Comparison of ENCODE assay signal across 25 cellular contexts in the genomic region with DNA sequence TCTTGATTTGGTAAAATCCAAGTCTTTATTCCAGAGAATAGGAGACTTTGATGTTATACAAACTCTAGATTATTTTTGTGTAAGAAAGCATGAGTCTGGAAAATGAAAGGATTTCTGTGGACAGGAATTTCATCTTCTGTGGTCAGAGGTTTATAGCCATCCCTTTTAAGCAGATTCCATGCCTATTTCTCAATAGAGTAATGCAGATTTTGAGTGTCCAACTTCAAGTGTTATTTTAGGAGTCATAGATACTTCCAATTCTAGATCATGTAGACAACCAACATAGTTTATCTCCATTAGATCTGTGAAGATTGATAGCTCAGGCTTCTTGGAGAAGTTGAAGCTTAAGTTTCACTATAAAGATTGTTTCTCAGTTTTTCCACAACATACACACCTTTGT.
A peak's percentile ranks its signal among the peaks of the same experiment; 100 is the strongest.
DNase-seq lines count a peak whose midpoint lies in the region; ATAC-seq, FAIRE-seq and TF ChIP-seq lines count a peak whose summit lies in the region.
"Had no signal": no experiment of that assay in that cellular context is flagged by ENCODE, and none has a peak within 500 bp of the region (broad histone marks: within the 10 kb centered on the region; RNA-seq: fewer than 3 reads in every experiment).

No MANE protein-coding gene starts in this region.

- no peak overlapping the region for H3K4me3 ChIP-seq in fibroblast of the aortic adventitia (ENCODE audit: low read depth, low read length)
- no peak overlapping the region for H3K4me3 ChIP-seq in skeletal muscle satellite cell (ENCODE audit: low read length)
- H3K4me3 ChIP-seq: Peyer's patch, right lobe of liver, thoracic aorta had no signal

- no peaks in the 10 kb centered on the region for H3K9me3 ChIP-seq in skeletal muscle satellite cell (replicated peaks; ENCODE audit: low read length)
- H3K9me3 ChIP-seq: Caco-2, Peyer's patch, right lobe of liver, thoracic aorta had no signal

- no peaks in the 10 kb centered on the region for H3K4me1 Mint-ChIP-seq in activated T-helper 17 cell treated with anti-CD3 and anti-CD28 coated beads, Interleukin-2, amount 50 U/mL, for 72 hours

- no peaks in the 10 kb centered on the region for H3K27me3 ChIP-seq in skeletal muscle satellite cell (ENCODE audit: control insufficient read depth, insufficient read depth, low read length)
- H3K27me3 ChIP-seq: Peyer's patch, right lobe of liver had no signal

- no peak for ATAC-seq in activated T-helper 17 cell treated with anti-CD3 and anti-CD28 coated beads, Interleukin-2, amount 50 U/mL, for 72 hours (replicated peaks)
- no peak for ATAC-seq in GM18519 (IDR thresholded peaks at IDR 0.05; ENCODE audit: low FRiP score, unreplicated experiment)
- ATAC-seq: left colon; natural killer cell treated with Interleukin-12 subunit alpha and Interleukin-12 subunit beta and Interleukin-15 and Interleukin-18, amount 100 ng/mL, for 72 hours had no signal

- H3K4me2 ChIP-seq in skeletal muscle satellite cell (ENCODE audit: low read length) = peak overlapping the region; percentile 17

- peak; percentile 70 for FAIRE-seq in RCC 7860 (lab: Jason Lieb, UNC)

- no peak overlapping the region for H3K4me3 Mint-ChIP-seq in activated T-helper 17 cell treated with anti-CD3 and anti-CD28 coated beads, Interleukin-2, amount 50 U/mL, for 72 hours
- H3K4me3 Mint-ChIP-seq: H9; natural killer cell treated with Interleukin-12 subunit alpha and Interleukin-12 subunit beta and Interleukin-15 and Interleukin-18, amount 100 ng/mL, for 72 hours; T-helper 2 cell treated with Interferon-gamma antibody and Interleukin-4, amounts not matched to agents 5 μg/mL and 100 μg/mL, for 36 hours had no signal

- DNase-seq in EH (ENCODE audit: low read depth) (peak; percentile 93), RCC 7860 (ENCODE audit: low spot score) (peak; percentile 37), fibroblast of the aortic adventitia (ENCODE audit: low read depth) (peak; percentile 12), NOMO-1 (lab: John Stamatoyannopoulos, UW; ENCODE audit: unreplicated experiment in 2 of 2) (no peak)
- DNase-seq: activated CD4-positive, alpha-beta T cell treated with anti-CD3 and anti-CD28 coated beads, Interleukin-2, amount 50 U/mL, for 4 hours; activated gamma-delta T cell treated with Interleukin-2 at 50 U/mL for 16 hours; amniotic stem cell; Caco-2; cerebellar nuclear complex; effector CD4-positive, alpha-beta T cell; erythroblast; H9; Kasumi-1; left colon; NCI-H1105 treated with DMSO at 0.1 percent for 48 hours; NCI-H2081 treated with DMSO at 0.1 percent for 48 hours; Peyer's patch; right lobe of liver had no signal

- no peaks in the 10 kb centered on the region for H3K9me3 Mint-ChIP-seq in activated T-helper 17 cell treated with anti-CD3 and anti-CD28 coated beads, Interleukin-2, amount 50 U/mL, for 72 hours
- H3K9me3 Mint-ChIP-seq: H9; natural killer cell treated with Interleukin-12 subunit alpha and Interleukin-12 subunit beta and Interleukin-15 and Interleukin-18, amount 100 ng/mL, for 72 hours; T-helper 2 cell treated with Interferon-gamma antibody and Interleukin-4, amounts not matched to agents 5 μg/mL and 100 μg/mL, for 36 hours had no signal

- H3K27me3 Mint-ChIP-seq in activated T-helper 17 cell treated with anti-CD3 and anti-CD28 coated beads, Interleukin-2, amount 50 U/mL, for 72 hours = no peaks in the 10 kb centered on the region
- H3K27me3 Mint-ChIP-seq: natural killer cell treated with Interleukin-12 subunit alpha and Interleukin-12 subunit beta and Interleukin-15 and Interleukin-18, amount 100 ng/mL, for 72 hours had no signal

- H3K27ac Mint-ChIP-seq in activated T-helper 17 cell treated with anti-CD3 and anti-CD28 coated beads, Interleukin-2, amount 50 U/mL, for 72 hours = no peak overlapping the region
- H3K27ac Mint-ChIP-seq: H9; natural killer cell treated with Interleukin-12 subunit alpha and Interleukin-12 subunit beta and Interleukin-15 and Interleukin-18, amount 100 ng/mL, for 72 hours; T-helper 2 cell treated with Interferon-gamma antibody and Interleukin-4, amounts not matched to agents 5 μg/mL and 100 μg/mL, for 36 hours had no signal

- H3K4me1 ChIP-seq in skeletal muscle satellite cell (ENCODE audit: control insufficient read depth, insufficient read depth, low read length) = peaks cover 19% of the 10 kb centered on the region
- H3K4me1 ChIP-seq: Caco-2, parathyroid adenoma, Peyer's patch, right lobe of liver had no signal

- peak overlapping the region; percentile 42 for H3K9ac ChIP-seq in skeletal muscle satellite cell (ENCODE audit: low read depth, low read length)
- H3K9ac ChIP-seq: parathyroid adenoma had no signal

- H3K36me3 Mint-ChIP-seq in activated T-helper 17 cell treated with anti-CD3 and anti-CD28 coated beads, Interleukin-2, amount 50 U/mL, for 72 hours (ENCODE audit: low read depth) = no peaks in the 10 kb centered on the region
- H3K36me3 Mint-ChIP-seq: natural killer cell treated with Interleukin-12 subunit alpha and Interleukin-12 subunit beta and Interleukin-15 and Interleukin-18, amount 100 ng/mL, for 72 hours had no signal

- no peak for TF ChIP-seq CTCF in fibroblast of the aortic adventitia (IDR thresholded peaks at IDR 0.05; ENCODE audit: insufficient read depth, low read length)

- no peaks in the 10 kb centered on the region for H3K36me3 ChIP-seq in skeletal muscle satellite cell (ENCODE audit: insufficient read depth, low read length)
- H3K36me3 ChIP-seq: Peyer's patch, right lobe of liver, thoracic aorta had no signal

Comparison
In these comparisons a context has a peak if more than half of its experiments do, and no peak if none do; other contexts are left out.
1. DNase-seq: peak in EH (single experiment), RCC 7860 (single experiment) and fibroblast of the aortic adventitia (single experiment); none in NOMO-1 (0 of 2).